ENCODE assay signal across 11 cellular contexts in genomic region chr10:43230909-43231522, GRCh38. TPM values are rescaled to one million over a fixed set of nuclear protein-coding genes. Genes with fewer than 3 reads are reported as not detected.
A peak's percentile ranks its signal among the peaks of the same experiment; 100 is the strongest.
DNase-seq lines count a peak whose midpoint lies in the region; ATAC-seq and TF ChIP-seq lines count a peak whose summit lies in the region.
"Had no signal": no experiment of that assay in that cellular context is flagged by ENCODE, and none has a peak within 500 bp of the region (broad histone marks: within the 10 kb centered on the region; RNA-seq: fewer than 3 reads in every experiment).

No MANE protein-coding gene starts in this region.

- no peak overlapping the region for H2BK120ac ChIP-seq in H9 (ENCODE audit: low read depth, low read length, poor library complexity, severe bottlenecking)

- no peak for TF ChIP-seq EP300 in SK-N-SH (IDR thresholded peaks at IDR 0.05; ENCODE audit: borderline replicate concordance in 1 of 2, low read depth in 1 of 2, low read length in 1 of 2)

- H3K4me3 Mint-ChIP-seq in CD4-positive, alpha-beta memory T cell: peak overlapping the region; percentile 57 to 80 (median 68)
- H3K4me3 Mint-ChIP-seq in H9: no peak overlapping the region; a peak in 1 of 5 replicates
- peak overlapping the region; percentile 38 for H3K4me3 Mint-ChIP-seq in neural progenitor cell
- H3K4me3 Mint-ChIP-seq: dendritic cell treated with granulocyte-macrophage colony-stimulating factor and Interleukin-4, amounts not matched to agents 40 ng/mL and 50 ng/mL, for 4 days had no signal

- H2BK15ac ChIP-seq in H9 (ENCODE audit: low read depth, low read length): no peak overlapping the region

- peak overlapping the region; percentile 3 for H3K27ac ChIP-seq in CD4-positive, alpha-beta memory T cell (ENCODE audit: low read depth, low read length)
- H3K27ac ChIP-seq in H9 (ENCODE audit: insufficient read length, low read depth, low read length) (no peak overlapping the region), body of pancreas (no peak overlapping the region), neural progenitor cell (no peak overlapping the region), SK-N-SH (ENCODE audit: low read depth in 2 of 2, low read length in 1 of 2) (no peak overlapping the region)

- no peak overlapping the region for H3K4ac ChIP-seq in H9 (ENCODE audit: low read depth, low read length)

- no peak overlapping the region for H4K91ac ChIP-seq in H9 (ENCODE audit: insufficient read length, low read depth, low read length)

- H3K23ac ChIP-seq in H9 (ENCODE audit: insufficient read length, low read depth, low read length): no peak overlapping the region

- no peak overlapping the region for H3K4me3 ChIP-seq in CD4-positive, alpha-beta memory T cell (ENCODE audit: low read length in 2 of 2)
- no peak overlapping the region for H3K4me3 ChIP-seq in body of pancreas
- H3K4me3 ChIP-seq in neural progenitor cell: no peak overlapping the region
- H3K4me3 ChIP-seq in SK-N-SH (ENCODE audit: low read depth in 2 of 2, low read length in 1 of 2): no peak overlapping the region
- H3K4me3 ChIP-seq: lung had no signal

- peaks cover 2% of the 10 kb centered on the region in 2 donors for H3K27me3 Mint-ChIP-seq in CD4-positive, alpha-beta memory T cell
- H3K27me3 Mint-ChIP-seq in H9 (ENCODE audit: low read depth) (peaks cover 73% of the 10 kb centered on the region), neural progenitor cell (ENCODE audit: insufficient read depth, low read depth) (peaks cover 47% of the 10 kb centered on the region)

- H3K36me3 ChIP-seq in CD4-positive, alpha-beta memory T cell (ENCODE audit: insufficient read depth, low read length): no peaks in the 10 kb centered on the region
- H3K36me3 ChIP-seq in body of pancreas (replicated peaks in 1 of 2; ENCODE audit: insufficient read depth in 1 of 2, low read depth in 2 of 2) (no peaks in the 10 kb centered on the region), neural progenitor cell (no peaks in the 10 kb centered on the region), SK-N-SH (replicated peaks in 1 of 2; ENCODE audit: control insufficient read depth in 1 of 2, insufficient read depth in 2 of 2, low read length in 1 of 2) (no peaks in the 10 kb centered on the region)

- no peak overlapping the region for H3K56ac ChIP-seq in H9 (ENCODE audit: insufficient read length, low read depth, low read length)

- H4K8ac ChIP-seq in H9 (replicated peaks; ENCODE audit: insufficient read length, low read depth, low read length): no peak overlapping the region

- CTCF ChIA-PET in CD4-positive, alpha-beta memory T cell (lab: Charles Lee; ENCODE audit: partially characterized antibody): interaction anchor here (1.2 kb wide), 1 partner anchor 24 kb away, joined by 4 read pairs; no protein-coding TSS in a partner anchor
- CTCF ChIA-PET in SK-N-SH (lab: Yijun Ruan, JAX): interaction anchor here (0.6 to 1.1 kb wide), 3 partner anchors 9 to 74 kb away, joined by 3 read pairs; no protein-coding TSS in a partner anchor

- no peak overlapping the region for H3K14ac ChIP-seq in H9 (ENCODE audit: insufficient read depth, low read length)

- H3K4me2 ChIP-seq in H9 (ENCODE audit: insufficient read depth, insufficient read length, low read length) (no peak overlapping the region), neural progenitor cell (no peak overlapping the region), SK-N-SH (no peak overlapping the region)

- no peak overlapping the region for H3T11ph ChIP-seq in H9 (ENCODE audit: low read length)

- ATAC-seq in body of pancreas (no peak), HG02798 (IDR thresholded peaks at IDR 0.05; ENCODE audit: poor library complexity, unreplicated experiment) (no peak), HG03442 (IDR thresholded peaks at IDR 0.05; ENCODE audit: unreplicated experiment) (no peak)

- WGBS in H9 (ENCODE audit: extremely low coverage, insufficient read length, low lambda C conversion rate): no CpG with 5 or more reads among the region's 8 CpGs
- 87 to 100% methylated on average over 1 to 8 of the region's 8 CpGs for WGBS in body of pancreas, 2 donors
- WGBS in SK-N-SH (ENCODE audit: low lambda C conversion rate): 66% methylated on average over 4 of the region's 8 CpGs

- no peaks in the 10 kb centered on the region for H3K27me3 ChIP-seq in CD4-positive, alpha-beta memory T cell (ENCODE audit: insufficient read depth, low read length)
- H3K27me3 ChIP-seq in H9 (ENCODE audit: insufficient read depth, low read length): peaks cover 19% of the 10 kb centered on the region; the same call in 1 of the 2 replicates
- peaks cover 0 to 7% of the 10 kb centered on the region in 2 donors for H3K27me3 ChIP-seq in body of pancreas
- H3K27me3 ChIP-seq in neural progenitor cell: peaks cover 67% of the 10 kb centered on the region
- peaks cover 33% of the 10 kb centered on the region for H3K27me3 ChIP-seq in SK-N-SH (ENCODE audit: insufficient read depth)

- H3K18ac ChIP-seq in H9 (ENCODE audit: insufficient read length, low read depth, low read length): no peak overlapping the region

- no peaks in the 10 kb centered on the region for H3K9me3 ChIP-seq in CD4-positive, alpha-beta memory T cell (ENCODE audit: control insufficient read depth in 1 of 2, low read length in 2 of 2)
- H3K9me3 ChIP-seq in H9 (ENCODE audit: control insufficient read depth, low read depth, low read length): no peaks in the 10 kb centered on the region
- H3K9me3 ChIP-seq in body of pancreas: no peaks in the 10 kb centered on the region
- H3K9me3 ChIP-seq in neural progenitor cell (ENCODE audit: low read depth): no peaks in the 10 kb centered on the region
- H3K9me3 ChIP-seq in SK-N-SH: no peaks in the 10 kb centered on the region

- H4K20me1 ChIP-seq in H9 (ENCODE audit: control insufficient read depth, insufficient read depth, insufficient read length) (no peaks in the 10 kb centered on the region), neural progenitor cell (ENCODE audit: low read depth) (peaks cover 9% of the 10 kb centered on the region), SK-N-SH (ENCODE audit: insufficient read depth) (no peaks in the 10 kb centered on the region)

- peak overlapping the region; percentile 64 to 90 (median 81) for H3K27ac Mint-ChIP-seq in CD4-positive, alpha-beta memory T cell
- H3K27ac Mint-ChIP-seq in H9: no peak overlapping the region
- no peak overlapping the region for H3K27ac Mint-ChIP-seq in neural progenitor cell
- H3K27ac Mint-ChIP-seq: dendritic cell treated with granulocyte-macrophage colony-stimulating factor and Interleukin-4, amounts not matched to agents 40 ng/mL and 50 ng/mL, for 4 days had no signal

- H3K36me3 Mint-ChIP-seq in CD4-positive, alpha-beta memory T cell: no peaks in the 10 kb centered on the region
- H3K36me3 Mint-ChIP-seq in H9 (ENCODE audit: insufficient read depth in 1 of 3, low read depth in 3 of 3) (no peaks in the 10 kb centered on the region; a peak in 1 of 7 replicates), neural progenitor cell (no peaks in the 10 kb centered on the region)

- intact Hi-C loops in CD4-positive, alpha-beta memory T cell (cut with micrococcal nuclease): no loop called here
- intact Hi-C loops in body of pancreas (cut with DNase I): no loop called here

- no peak for TF ChIP-seq POLR2A in body of pancreas (IDR thresholded peaks at IDR 0.05)

- no peaks in the 10 kb centered on the region for H3F3A ChIP-seq in neural progenitor cell (ENCODE audit: low read depth)
- no peaks in the 10 kb centered on the region for H3F3A ChIP-seq in SK-N-SH (replicated peaks; ENCODE audit: insufficient read depth)

- no peak overlapping the region for H2BK5ac ChIP-seq in H9 (ENCODE audit: insufficient read length, low read length)

- TF ChIP-seq CTCF in H9 (conservative IDR thresholded peaks at IDR 0.05) (no peak), body of pancreas (IDR thresholded peaks at IDR 0.05) (no peak), neural progenitor cell (IDR thresholded peaks at IDR 0.05) (no peak), SK-N-SH (IDR thresholded peaks at IDR 0.05) (no peak)

- H3K23me2 ChIP-seq in H9 (ENCODE audit: insufficient read length, low read depth, low read length, poor library complexity, severe bottlenecking): peaks cover 8% of the 10 kb centered on the region

- H2AFZ ChIP-seq in H9 (ENCODE audit: low read length) (no peak overlapping the region), neural progenitor cell (replicated peaks) (no peak overlapping the region), SK-N-SH (ENCODE audit: low read depth) (no peak overlapping the region)

- H3K9me2 ChIP-seq in SK-N-SH: no peaks in the 10 kb centered on the region

- H3K79me2 ChIP-seq in H9 (ENCODE audit: insufficient read depth, low read length) (no peaks in the 10 kb centered on the region), neural progenitor cell (ENCODE audit: low read depth) (no peaks in the 10 kb centered on the region), SK-N-SH (ENCODE audit: insufficient read depth) (no peaks in the 10 kb centered on the region)

- no peak overlapping the region for H2BK12ac ChIP-seq in H9 (ENCODE audit: insufficient read length, low read depth, low read length)

- no peak overlapping the region for H3K9ac ChIP-seq in H9 (ENCODE audit: extremely low read depth, insufficient read length, low read length)
- no peak overlapping the region for H3K9ac ChIP-seq in neural progenitor cell
- no peak overlapping the region for H3K9ac ChIP-seq in SK-N-SH

- no peaks in the 10 kb centered on the region for H3K9me3 Mint-ChIP-seq in CD4-positive, alpha-beta memory T cell
- H3K9me3 Mint-ChIP-seq in H9: no peaks in the 10 kb centered on the region; a peak in 1 of 5 replicates
- no peaks in the 10 kb centered on the region for H3K9me3 Mint-ChIP-seq in neural progenitor cell
- H3K9me3 Mint-ChIP-seq: dendritic cell treated with granulocyte-macrophage colony-stimulating factor and Interleukin-4, amounts not matched to agents 40 ng/mL and 50 ng/mL, for 4 days had no signal

- H3K4me1 Mint-ChIP-seq in CD4-positive, alpha-beta memory T cell: peaks cover 18 to 47% (median 27%) of the 10 kb centered on the region in 4 donors
- H3K4me1 Mint-ChIP-seq in H9 (peaks cover 13 to 18% of the 10 kb centered on the region in 2 experiments), neural progenitor cell (no peaks in the 10 kb centered on the region)

- DNase-seq in CD4-positive, alpha-beta memory T cell: no peak
- DNase-seq in H9 (peak; percentile 23), body of pancreas (peak in 3 of 4 donors; percentile 2 to 7 (median 3)), neural progenitor cell (ENCODE audit: low spot score) (no peak), NCI-H146 treated with DMSO at 0.1 percent for 48 hours (lab: John Stamatoyannopoulos, UW; ENCODE audit: unreplicated experiment) (no peak), SK-N-SH (no peak)
- DNase-seq: NCI-H187 treated with DMSO at 0.1 percent for 48 hours had no signal

- H3K79me1 ChIP-seq in H9 (ENCODE audit: insufficient read depth, low read depth, low read length, poor library complexity, severe bottlenecking): no peaks in the 10 kb centered on the region

- H4K5ac ChIP-seq in H9 (ENCODE audit: insufficient read length, low read depth, low read length): no peak overlapping the region

- peaks cover 46% of the 10 kb centered on the region for H3K4me1 ChIP-seq in CD4-positive, alpha-beta memory T cell (ENCODE audit: insufficient read depth, low read length)
- H3K4me1 ChIP-seq in H9 (ENCODE audit: insufficient read depth, low read length): no peaks in the 10 kb centered on the region; the same call in 1 of the 2 replicates
- peaks cover 17% of the 10 kb centered on the region for H3K4me1 ChIP-seq in body of pancreas
- peaks cover 5% of the 10 kb centered on the region for H3K4me1 ChIP-seq in neural progenitor cell
- H3K4me1 ChIP-seq in SK-N-SH (ENCODE audit: control insufficient read depth in 1 of 2, insufficient read depth in 2 of 2, low read depth in 1 of 2, low read length in 1 of 2): no peaks in the 10 kb centered on the region; a peak in 1 of 4 replicates

- no peak overlapping the region for H2AK5ac ChIP-seq in H9 (ENCODE audit: insufficient read length, low read length)

- no peak overlapping the region for H2BK20ac ChIP-seq in H9 (ENCODE audit: low read depth, low read length, poor library complexity, severe bottlenecking)

- no peak for TF ChIP-seq RAD21 in SK-N-SH (IDR thresholded peaks at IDR 0.05; ENCODE audit: low read length)

- POLR2A ChIA-PET in CD4-positive, alpha-beta memory T cell (lab: Charles Lee; ENCODE audit: partially characterized antibody): interaction anchor here (0.8 to 1.8 kb wide), 4 partner anchors 27 to 131 kb away, joined by 3 to 4 read pairs (median 3); partner anchors contain the start of gene RASGEF1A
- POLR2A ChIA-PET in SK-N-SH (lab: Yijun Ruan, JAX): no interaction called here

RNA-seq across cellular contexts. Expression of gene RASGEF1A, which starts 35.8 kb away (rescaled TPM):
- 1 to 10 TPM; 6.5 to 7.4 TPM for total RNA-seq in CD4-positive, alpha-beta memory T cell
- 1 to 10 TPM; 1.3 to 3.4 TPM for polyA plus RNA-seq in CD4-positive, alpha-beta memory T cell
- total RNA-seq in H9 (2021): 17.6 and 20.0 TPM in 2 replicates
- 1 to 10 TPM in 1 of 2 donors, under 1 TPM in 1; 0.66 to 2.6 TPM for total RNA-seq in body of pancreas
- total RNA-seq in neural progenitor cell (ENCODE audit: low replicate concordance): 3.5 and 6.5 TPM in 2 replicates
- not detected in 2 replicates for polyA plus RNA-seq in SK-N-SH (2012; rRNA removed)
- 0.01 TPM in 1 of 2 replicates, not detected in the other for polyA plus RNA-seq in SK-N-SH (2012; cell fraction: cytosol; rRNA removed)
- not detected in 2 replicates for polyA plus RNA-seq in SK-N-SH (2012; cell fraction: nucleus; rRNA removed)

Comparison
In these comparisons a context has a peak if more than half of its experiments do, and no peak if none do; other contexts are left out.
1. DNase-seq: peak in H9 (single experiment) and body of pancreas (3 of 4); none in CD4-positive, alpha-beta memory T cell (0 of 5), neural progenitor cell (single experiment), NCI-H146 treated with DMSO at 0.1 percent for 48 hours (single experiment) and SK-N-SH (single experiment).
2. H3K27ac Mint-ChIP-seq: peak in CD4-positive, alpha-beta memory T cell (7 of 7); none in H9 (0 of 3) and neural progenitor cell (single experiment).
3. H3K4me3 Mint-ChIP-seq: peak in CD4-positive, alpha-beta memory T cell (8 of 8) and neural progenitor cell (single experiment); none in H9 (0 of 2).